In the genomic region with DNA sequence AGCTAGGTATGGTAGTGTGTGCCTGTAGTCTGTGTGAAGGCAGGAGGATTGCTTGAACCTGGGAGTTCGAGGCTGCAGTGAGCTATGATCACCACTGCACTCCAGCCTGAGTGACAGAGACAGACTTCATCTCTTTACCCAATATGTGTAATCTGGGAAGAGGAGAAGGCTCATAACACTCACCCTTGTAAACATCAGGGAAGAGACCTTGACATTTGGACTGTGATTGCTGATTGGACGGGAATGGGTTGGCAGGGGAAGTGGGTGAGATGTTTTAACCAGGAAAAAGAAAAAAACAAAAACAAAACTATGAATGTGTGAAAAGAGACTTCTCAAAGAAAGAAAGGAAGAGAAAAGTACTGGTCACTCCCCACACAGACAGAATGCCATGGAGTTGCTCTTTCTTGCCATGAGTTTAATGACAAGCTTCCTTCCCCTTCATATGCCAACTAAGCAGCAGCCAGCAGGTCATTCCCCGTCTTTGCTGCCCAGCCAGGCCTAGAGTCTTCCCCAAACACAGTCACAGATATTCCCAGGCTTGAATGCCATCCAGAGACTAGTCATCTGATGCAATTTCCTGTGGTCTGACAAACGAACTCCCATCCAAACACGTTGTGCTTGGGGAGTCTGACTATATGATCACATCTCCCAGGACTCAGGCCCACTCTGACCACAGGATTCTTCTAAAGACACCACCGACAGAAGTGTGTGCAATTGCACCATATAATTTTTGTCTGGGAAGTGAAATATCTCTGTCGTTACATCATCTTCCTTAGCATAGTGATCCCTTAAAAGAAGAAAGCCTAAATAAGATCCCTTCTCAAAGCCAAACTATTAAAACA, we compare ENCODE assay signal across 8 cellular contexts. TPM values are rescaled to one million over a fixed set of nuclear protein-coding genes. Genes with fewer than 3 reads are reported as not detected.
DNase-seq lines count a peak whose midpoint lies in the region; ATAC-seq and TF ChIP-seq lines count a peak whose summit lies in the region.

No MANE protein-coding gene starts in this region.

- H3K27me3 ChIP-seq in adrenal gland = no peaks in the 10 kb centered on the region
- H3K27me3 ChIP-seq in gastrocnemius medialis = no peaks in the 10 kb centered on the region

- ATAC-seq in Right ventricle myocardium inferior (peak; percentile 71), gastrocnemius medialis (peak; percentile 60 to 61), GM19452 (IDR thresholded peaks at IDR 0.05; ENCODE audit: unreplicated experiment) (no peak)

- H3K4me1 ChIP-seq in adrenal gland (replicated peaks in 1 of 2) (peaks cover 25 to 46% of the 10 kb centered on the region in 2 donors), gastrocnemius medialis (peaks cover 14 to 17% of the 10 kb centered on the region in 2 donors)

- H3K9me3 ChIP-seq in adrenal gland (replicated peaks in 1 of 3) (no peaks in the 10 kb centered on the region), gastrocnemius medialis (no peaks in the 10 kb centered on the region)

- H3K4me3 ChIP-seq in adrenal gland (no peak overlapping the region), gastrocnemius medialis (no peak overlapping the region)

- intact Hi-C loops in Right ventricle myocardium inferior (cut with DNase I) (no loop called here), cardiac septum (cut with DNase I) (loop anchor here (5.0 kb wide), 1 partner anchor 270 kb away; a partner anchor contains a TSS), adrenal gland (cut with DNase I) (no loop called here), gastrocnemius medialis (cut with DNase I; ENCODE audit: low total_unique reads) (no loop called here)

- 24 to 30% (median 26%) methylated on average over 7 of the region's 7 CpGs for WGBS in adrenal gland, 4 donors

- no peak for TF ChIP-seq POLR2A in adrenal gland (IDR thresholded peaks at IDR 0.05)
- no peak for TF ChIP-seq POLR2A in gastrocnemius medialis (IDR thresholded peaks at IDR 0.05)

- in situ Hi-C loops in gastrocnemius medialis (cut with MboI; ENCODE audit: low sequenced_read_pairs in 4 of 4) = no loop called here

- no peaks in the 10 kb centered on the region for H3K36me3 ChIP-seq in adrenal gland (replicated peaks in 1 of 2)
- H3K36me3 ChIP-seq in gastrocnemius medialis = no peaks in the 10 kb centered on the region

- DNase-seq in Right ventricle myocardium inferior (ENCODE audit: missing footprints) (no peak), cardiac septum (ENCODE audit: low spot score) (no peak), adrenal gland (peak; percentile 34 to 74 (median 67)), hepatic stellate cell (ENCODE audit: low spot score) (peak; percentile 97), gastrocnemius medialis (peak; percentile 4 to 36), GM10266 (ENCODE audit: extremely low spot score) (no peak)
- no peak for DNase-seq in stimulated activated CD4-positive, alpha-beta T cell treated with anti-CD3 and anti-CD28 coated beads, Interleukin-1b, Interleukin-23, amount 100 ng/mL, for 48 hours

- TF ChIP-seq CTCF in adrenal gland (IDR thresholded peaks at IDR 0.05) = peak in 1 of 6 experiments; percentile 11
- no peak for TF ChIP-seq CTCF in gastrocnemius medialis (IDR thresholded peaks at IDR 0.05 in 4 of 5, conservative IDR thresholded peaks at IDR 0.05 in 1 of 5)
- no peak for TF ChIP-seq CTCF in GM10266 (IDR thresholded peaks at IDR 0.05; ENCODE audit: control insufficient read depth, insufficient read depth, low read depth, missing control alignments)

- H3K27ac ChIP-seq in adrenal gland (peak overlapping the region; percentile 33 to 94 (median 68)), gastrocnemius medialis (peak overlapping the region; percentile 71 to 87 (median 82))

RNA-seq across cellular contexts. Expression of a gene that starts 3.6 kb away (rescaled TPM):
- total RNA-seq in Right ventricle myocardium inferior = 16.8 TPM
- 31.7 TPM for total RNA-seq in cardiac septum
- total RNA-seq in adrenal gland = 10 to 100 TPM; 12.7 to 45.4 (median 19.1) TPM
- polyA plus RNA-seq in adrenal gland = 10 to 100 TPM; 22.3 to 73.4 (median 30.1) TPM
- 10 to 100 TPM in 2 of 4 donors, 1 to 10 TPM in 2; 6.1 to 15.7 (median 9.8) TPM for total RNA-seq in gastrocnemius medialis

RNA-seq across cellular contexts. Expression of a gene that starts 23.7 kb away (rescaled TPM):
- total RNA-seq in Right ventricle myocardium inferior (not detected), cardiac septum (not detected), adrenal gland (under 1 TPM in 3 of 8 donors, not detected in 5; 0.14 to 0.35 (median 0.19) TPM), gastrocnemius medialis (not detected)
- under 1 TPM in 1 of 3 donors, not detected in 2; 0.48 TPM for polyA plus RNA-seq in adrenal gland

RNA-seq across cellular contexts. Expression of a gene that starts 39.1 kb away (rescaled TPM):
- total RNA-seq in Right ventricle myocardium inferior (not detected), cardiac septum (0.11 TPM), adrenal gland (1 to 10 TPM in 6 of 8 donors, not detected in 2; 1.6 to 7.2 (median 5.7) TPM), gastrocnemius medialis (under 1 TPM in 3 of 4 donors, not detected in 1; 0.10 to 0.64 (median 0.39) TPM)
- polyA plus RNA-seq in adrenal gland = 1 to 10 TPM in 2 of 3 donors, under 1 TPM in 1; 0.97 to 2.9 (median 2.3) TPM

Comparison
In these comparisons a context has a peak if more than half of its experiments do, and no peak if none do; other contexts are left out.
1. DNase-seq: peak in adrenal gland (7 of 7), hepatic stellate cell (single experiment) and gastrocnemius medialis (2 of 2); none in Right ventricle myocardium inferior (single experiment), cardiac septum (single experiment), GM10266 (single experiment) and stimulated activated CD4-positive, alpha-beta T cell treated with anti-CD3 and anti-CD28 coated beads, Interleukin-1b, Interleukin-23, amount 100 ng/mL, for 48 hours (single experiment).